Comparison of ENCODE assay signal across 9 cellular contexts in the genomic region with DNA sequence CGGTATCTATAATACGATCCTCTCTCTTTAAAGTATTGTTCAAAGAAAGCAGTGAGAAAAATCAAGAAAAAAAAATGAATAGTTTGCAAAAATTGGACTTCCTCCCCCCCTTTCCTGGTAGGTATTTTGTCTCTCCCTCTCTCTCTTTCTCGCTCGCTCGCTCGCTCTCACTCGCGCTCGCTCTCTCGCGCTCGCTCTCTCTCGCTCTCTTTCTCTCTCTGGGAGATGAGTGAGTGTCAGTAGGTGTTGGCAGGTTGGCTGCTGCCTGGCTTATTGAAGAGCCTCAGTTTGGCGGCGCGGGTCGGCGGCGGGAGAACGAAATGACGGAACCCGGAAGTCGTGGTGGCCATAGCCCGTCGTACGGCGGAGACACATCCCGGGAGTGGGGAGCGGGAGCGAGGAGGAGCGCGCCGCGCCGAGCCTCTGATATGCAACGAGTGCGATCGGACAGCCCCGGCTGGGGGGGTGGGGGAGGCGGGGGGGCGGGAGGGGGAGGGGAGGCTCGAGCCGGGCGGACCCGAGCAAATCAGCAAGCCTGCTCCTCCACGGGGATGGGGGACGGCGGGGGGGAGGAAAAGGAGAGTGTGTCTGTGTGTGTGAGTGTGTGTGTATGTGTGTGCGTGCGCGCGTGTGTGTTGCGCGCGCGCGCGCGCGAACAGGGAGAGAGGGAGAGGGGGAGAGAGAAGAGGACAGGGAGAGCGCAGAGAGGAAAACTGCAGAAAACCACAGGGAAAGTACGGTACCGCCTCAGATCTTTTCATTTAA. TPM values are rescaled to one million over a fixed set of nuclear protein-coding genes. Genes with fewer than 3 reads are reported as not detected.
DNase-seq lines count a peak whose midpoint lies in the region; ATAC-seq, FAIRE-seq and TF ChIP-seq lines count a peak whose summit lies in the region.
"Had no signal": no experiment of that assay in that cellular context is flagged by ENCODE, and none has a peak within 500 bp of the region (broad histone marks: within the 10 kb centered on the region; RNA-seq: fewer than 3 reads in every experiment).

A gene (minus strand): TSS at position 441 of the 765 bp plus-strand sequence. CDS start 1,083 bp downstream, outside the sequence.

- peak; percentile 6 for DNase-seq in DMS153 treated with DMSO at 0.1 percent for 48 hours (lab: John Stamatoyannopoulos, UW; ENCODE audit: unreplicated experiment)
- peak; percentile 84 for DNase-seq in MG63
- DNase-seq in RPMI7951 (ENCODE audit: low read depth), result peak; percentile 96
- peak; percentile 97 for DNase-seq in astrocyte (ENCODE audit: low read depth)
- DNase-seq in left ventricle myocardium superior, result peak; percentile 97
- no peak for DNase-seq in NCI-H1048 (lab: John Stamatoyannopoulos, UW)

- no peak for TF ChIP-seq CTCF in astrocyte (IDR thresholded peaks at IDR 0.05; ENCODE audit: insufficient read depth, low read depth, low read length)
- TF ChIP-seq CTCF in parathyroid adenoma (IDR thresholded peaks at IDR 0.05), result no peak

- H3K4me3 ChIP-seq in MG63, result peak within 1 kb of the TSS; percentile 68
- peak within 1 kb of the TSS; percentile 89 for H3K4me3 ChIP-seq in astrocyte (ENCODE audit: insufficient read depth, low read depth, low read length)
- H3K4me3 ChIP-seq in parathyroid adenoma (ENCODE audit: low read depth, low read length), result peak within 1 kb of the TSS; percentile 88

- H3K27me3 Mint-ChIP-seq in astrocyte (ENCODE audit: low read depth, unreplicated experiment), result peaks cover 28% of the 10 kb centered on the region

- H3K36me3 ChIP-seq in MG63 (no peaks in the 10 kb centered on the region), astrocyte (ENCODE audit: insufficient read depth, low read length) (no peaks in the 10 kb centered on the region), parathyroid adenoma (ENCODE audit: control insufficient read depth, insufficient read depth, low read length) (no peaks in the 10 kb centered on the region)

- H3K4me3 Mint-ChIP-seq in astrocyte (ENCODE audit: unreplicated experiment), result peak within 1 kb of the TSS; percentile 99

- H3K27me3 ChIP-seq in MG63 (peaks cover 11% of the 10 kb centered on the region), astrocyte (ENCODE audit: insufficient read depth, low read length) (peaks cover 15% of the 10 kb centered on the region), parathyroid adenoma (ENCODE audit: control insufficient read depth, insufficient read depth, low read length) (no peaks in the 10 kb centered on the region)

- intact Hi-C loops in left ventricle myocardium superior (cut with micrococcal nuclease), result no loop called here

- H3K4me1 ChIP-seq in astrocyte (ENCODE audit: insufficient read depth, low read length) (peaks cover 10% of the 10 kb centered on the region), parathyroid adenoma (no peaks in the 10 kb centered on the region)

- peaks cover 32% of the 10 kb centered on the region for H4K20me1 ChIP-seq in astrocyte (ENCODE audit: insufficient read depth, low read length)

- peak within 1 kb of the TSS; percentile 79 for H2AFZ ChIP-seq in astrocyte (ENCODE audit: low read depth, low read length)
- peak within 1 kb of the TSS; percentile 88 for H2AFZ ChIP-seq in parathyroid adenoma

- H3K9me3 Mint-ChIP-seq in astrocyte (ENCODE audit: unreplicated experiment), result no peaks in the 10 kb centered on the region

- peak within 1 kb of the TSS; percentile 99 for H3K4me2 ChIP-seq in astrocyte (ENCODE audit: low read length)
- H3K4me2 ChIP-seq in parathyroid adenoma (ENCODE audit: low read length), result peak within 1 kb of the TSS; percentile 88

- no peaks in the 10 kb centered on the region for H3K9me3 ChIP-seq in MG63
- H3K9me3 ChIP-seq in astrocyte (ENCODE audit: insufficient read depth, low read depth, low read length), result no peaks in the 10 kb centered on the region
- no peaks in the 10 kb centered on the region for H3K9me3 ChIP-seq in parathyroid adenoma (ENCODE audit: control insufficient read depth, low read length)

- peaks cover 12% of the 10 kb centered on the region for H3K4me1 Mint-ChIP-seq in astrocyte (ENCODE audit: low read depth, unreplicated experiment)

- H3K36me3 Mint-ChIP-seq in astrocyte (ENCODE audit: low read depth, unreplicated experiment), result peaks cover 2% of the 10 kb centered on the region

- FAIRE-seq in astrocyte (lab: Jason Lieb, UNC), result no peak
- FAIRE-seq: colon had no signal

- H3K27ac ChIP-seq in astrocyte (ENCODE audit: low read depth, low read length) (peak within 1 kb of the TSS; percentile 92), parathyroid adenoma (peak within 1 kb of the TSS; percentile 95)

- H3K9ac ChIP-seq in astrocyte (ENCODE audit: low read length) (peak within 1 kb of the TSS; percentile 96), parathyroid adenoma (peak within 1 kb of the TSS; percentile 61)

- H3K79me2 ChIP-seq in astrocyte (ENCODE audit: insufficient read depth, low read length) (peaks cover 81% of the 10 kb centered on the region), parathyroid adenoma (no peaks in the 10 kb centered on the region)

- ATAC-seq in GM21619 (IDR thresholded peaks at IDR 0.05; ENCODE audit: unreplicated experiment) (peak; percentile 29), left ventricle myocardium superior (peak; percentile 73)

- peak within 1 kb of the TSS; percentile 98 for H3K27ac Mint-ChIP-seq in astrocyte (ENCODE audit: unreplicated experiment)

RNA-seq across cellular contexts. Expression of the gene that starts here (rescaled TPM):
- total RNA-seq in MG63 (2014; rRNA removed; shearing (Covaris generic); ENCODE audit: low replicate concordance), result 2.0 and 3.1 TPM in 2 replicates
- 21.5 and 28.6 TPM in 2 replicates for total RNA-seq in RPMI7951 (2014; rRNA removed; shearing (Covaris generic))
- total RNA-seq in astrocyte (30.9 and 35.6 TPM in 2 replicates), left ventricle myocardium superior (44.9 TPM)
